ENCODE assay signal across 10 cellular contexts in the genomic region with DNA sequence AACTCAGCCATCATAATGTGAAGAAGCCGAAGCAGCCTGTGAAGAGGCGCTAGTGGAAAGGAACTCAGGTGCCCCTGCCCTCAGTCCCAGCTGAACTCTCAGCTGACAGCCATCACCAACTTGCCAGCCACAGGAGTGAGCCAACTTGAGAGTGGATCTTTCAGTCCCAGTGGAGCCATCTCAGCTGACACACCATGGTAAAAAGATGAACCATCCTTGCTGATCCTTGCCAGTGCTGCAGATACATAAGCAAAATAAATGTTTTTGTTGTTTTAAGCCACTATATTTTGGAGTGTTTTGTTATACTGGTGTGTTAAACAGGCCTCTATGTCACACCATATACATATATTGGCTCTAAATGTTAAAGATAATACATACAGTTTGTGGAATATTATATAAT.
"Had no signal": no experiment of that assay in that cellular context is flagged by ENCODE, and none has a peak within 500 bp of the region (broad histone marks: within the 10 kb centered on the region; RNA-seq: fewer than 3 reads in every experiment).

No MANE protein-coding gene starts in this region.

- FAIRE-seq: H1, H54 had no signal

- H3K4me3 ChIP-seq: GM23248, HAP-1 had no signal

- H3K4me1 ChIP-seq: HAP-1 had no signal

- H3K4me3 Mint-ChIP-seq: H9, HFFc6 had no signal

- H3K4me1 Mint-ChIP-seq: H9 had no signal

- H2AFZ ChIP-seq: GM23248 had no signal

- DNase-seq: GM23248, GOT3, H7, H9, HCEC 1CT, HFFc6 had no signal

- H3K27ac Mint-ChIP-seq: H9, HFFc6 had no signal

- H3K9me3 ChIP-seq: HAP-1 had no signal

- H3K36me3 ChIP-seq: HAP-1 had no signal

- H3K9ac ChIP-seq: GM23248 had no signal

- ATAC-seq: HCT116 had no signal

- H3K9me3 Mint-ChIP-seq: H9, HFFc6 had no signal

- H3K27ac ChIP-seq: GM23248 had no signal
